Comparison of ENCODE assay signal across 8 cellular contexts in genomic region chr9:92671323-92671722, GRCh38. TPM values are rescaled to one million over a fixed set of nuclear protein-coding genes. Genes with fewer than 3 reads are reported as not detected.
A peak's percentile ranks its signal among the peaks of the same experiment; 100 is the strongest.
DNase-seq lines count a peak whose midpoint lies in the region; ATAC-seq and TF ChIP-seq lines count a peak whose summit lies in the region.

No MANE protein-coding gene starts in this region.

- peaks cover 22% of the 10 kb centered on the region for H3K36me3 ChIP-seq in NT2/D1 (ENCODE audit: insufficient read depth, insufficient read length, low read length)
- H3K36me3 ChIP-seq in colonic mucosa: no peaks in the 10 kb centered on the region

- ATAC-seq in GM21737 (IDR thresholded peaks at IDR 0.05; ENCODE audit: unreplicated experiment): no peak
- no peak for ATAC-seq in HG03039 (IDR thresholded peaks at IDR 0.05; ENCODE audit: unreplicated experiment)

- H3K4me1 ChIP-seq in NT2/D1 (ENCODE audit: insufficient read depth, insufficient read length) (peaks cover 4% of the 10 kb centered on the region), colonic mucosa (peaks cover 7% of the 10 kb centered on the region)

- H3K27me3 ChIP-seq in NT2/D1 (ENCODE audit: insufficient read depth, insufficient read length) (no peaks in the 10 kb centered on the region), colonic mucosa (no peaks in the 10 kb centered on the region)

- H3K9me3 ChIP-seq in NT2/D1 (ENCODE audit: insufficient read depth, low read length) (no peaks in the 10 kb centered on the region), colonic mucosa (no peaks in the 10 kb centered on the region)

- H3K9ac ChIP-seq in NT2/D1 (ENCODE audit: insufficient read length, low read depth) (peak overlapping the region; percentile 29), colonic mucosa (ENCODE audit: low read depth in 2 of 2, low read length in 2 of 2) (no peak overlapping the region)

- H3K4me3 ChIP-seq in GM12864 (ENCODE audit: low read depth, low read length) (peak overlapping the region; percentile 91), NT2/D1 (ENCODE audit: insufficient read length, low read depth) (peak overlapping the region; percentile 96), colonic mucosa (no peak overlapping the region)

- DNase-seq in GM12864 (ENCODE audit: low read depth) (no peak), NT2/D1 (ENCODE audit: low read depth, low spot score) (no peak), colonic mucosa (peak; percentile 40), mesenteric fat pad (ENCODE audit: low spot score) (peak; percentile 76), hippocampal formation (lab: John Stamatoyannopoulos, UW) (no peak), NCI-H2107 (lab: John Stamatoyannopoulos, UW) (no peak)

- H3K27ac ChIP-seq in colonic mucosa: no peak overlapping the region

- TF ChIP-seq CTCF in GM12864 (IDR thresholded peaks at IDR 0.05; ENCODE audit: low read depth, low read length, missing control alignments) (no peak), colonic mucosa (IDR thresholded peaks at IDR 0.05) (no peak)

- intact Hi-C loops in colonic mucosa (cut with DNase I): no loop called here

RNA-seq across cellular contexts. Expression of gene IPPK, which starts 1.4 kb away (rescaled TPM):
- total RNA-seq in colonic mucosa (1 to 10 TPM; 8.2 to 8.4 TPM), mesenteric fat pad (10.1 TPM)

Comparison
In these comparisons a context has a peak if more than half of its experiments do, and no peak if none do; other contexts are left out.
1. DNase-seq: peak in colonic mucosa (single experiment) and mesenteric fat pad (single experiment); none in GM12864 (single experiment), NT2/D1 (single experiment), hippocampal formation (0 of 2) and NCI-H2107 (single experiment).